In genomic region chr11:60921259-60921658, GRCh38 we compare ENCODE assay signal across 10 cellular contexts. TPM values are rescaled to one million over a fixed set of nuclear protein-coding genes. Genes with fewer than 3 reads are reported as not detected.
"Had no signal": no experiment of that assay in that cellular context is flagged by ENCODE, and none has a peak within 500 bp of the region (broad histone marks: within the 10 kb centered on the region; RNA-seq: fewer than 3 reads in every experiment).

No MANE protein-coding gene starts in this region.

- H3K9me3 Mint-ChIP-seq: GM23338, H9, HFFc6, IgD-negative memory B cell had no signal

- H3K4me3 Mint-ChIP-seq: GM23338, H9, HFFc6 had no signal

- H3K4me3 ChIP-seq: GM23338 had no signal

- H3K27ac Mint-ChIP-seq: GM23338, HFFc6, IgD-negative memory B cell had no signal

- FAIRE-seq: H1, H54, HepG2 had no signal

- DNase-seq: H9, HCEC 1CT, HFFc6 had no signal

- H3K27ac ChIP-seq: HL-60 had no signal

RNA-seq across cellular contexts. Expression of gene CD6, which starts 50.2 kb away (rescaled TPM):
- total RNA-seq: H1, H9, HepG2, HFFc6, HT1080 had no signal
